Comparison of ENCODE assay signal across 18 cellular contexts in the genomic region with DNA sequence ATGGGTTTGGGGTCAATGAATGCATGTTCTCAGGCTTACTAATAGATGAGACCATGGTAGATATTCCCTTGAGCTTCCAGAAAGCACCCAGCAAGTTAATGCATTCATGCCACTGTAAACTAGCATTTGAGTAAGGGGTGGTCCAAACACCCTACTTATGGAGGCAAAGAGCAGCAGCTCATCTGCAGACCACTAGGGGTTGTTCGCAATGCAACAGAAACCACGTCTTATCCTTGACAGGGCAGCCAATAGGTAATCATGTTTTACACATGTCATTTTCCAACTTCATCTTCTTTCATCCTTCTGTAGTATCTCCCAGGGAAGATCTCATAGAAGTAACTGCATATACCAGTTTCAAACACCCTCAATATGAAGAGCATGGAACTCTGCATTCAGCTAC.
DNase-seq lines count a peak whose midpoint lies in the region; ATAC-seq and TF ChIP-seq lines count a peak whose summit lies in the region.
"Had no signal": no experiment of that assay in that cellular context is flagged by ENCODE, and none has a peak within 500 bp of the region (broad histone marks: within the 10 kb centered on the region; RNA-seq: fewer than 3 reads in every experiment).

No MANE protein-coding gene starts in this region.

- H3K4me3 Mint-ChIP-seq in CD4-positive, alpha-beta T cell, result no peak overlapping the region
- H3K4me3 Mint-ChIP-seq in activated naive CD8-positive, alpha-beta T cell treated with anti-CD3 and anti-CD28 coated beads for 36 hours, result no peak overlapping the region
- H3K4me3 Mint-ChIP-seq: activated CD8-positive, alpha-beta memory T cell treated with anti-CD3 and anti-CD28 coated beads, Interleukin-2, amount 10 ng/mL, durations not matched to agents 7 days and 5 days; activated naive CD8-positive, alpha-beta T cell treated with anti-CD3 and anti-CD28 coated beads, Interleukin-2, amount 10 ng/mL, durations not matched to agents 7 days and 5 days; brain had no signal

- H3K27me3 Mint-ChIP-seq in CD4-positive, alpha-beta T cell, result no peaks in the 10 kb centered on the region
- no peaks in the 10 kb centered on the region for H3K27me3 Mint-ChIP-seq in activated naive CD8-positive, alpha-beta T cell treated with anti-CD3 and anti-CD28 coated beads for 36 hours

- H3K9me3 Mint-ChIP-seq in CD4-positive, alpha-beta T cell, result no peaks in the 10 kb centered on the region
- no peaks in the 10 kb centered on the region for H3K9me3 Mint-ChIP-seq in activated naive CD8-positive, alpha-beta T cell treated with anti-CD3 and anti-CD28 coated beads for 36 hours
- H3K9me3 Mint-ChIP-seq: activated naive CD8-positive, alpha-beta T cell treated with anti-CD3 and anti-CD28 coated beads, Interleukin-2, amount 10 ng/mL, durations not matched to agents 7 days and 5 days; brain had no signal

- H3K27me3 ChIP-seq in CD4-positive, alpha-beta T cell (ENCODE audit: control insufficient read depth, insufficient read depth, low read length), result no peaks in the 10 kb centered on the region

- POLR2A ChIA-PET in CD4-positive, alpha-beta T cell (lab: Charles Lee), result interaction anchor here (1.0 kb wide), 1 partner anchor 58 kb away, joined by 3 read pairs; no protein-coding TSS in a partner anchor

- no peak overlapping the region for H3K27ac ChIP-seq in CD4-positive, alpha-beta T cell (ENCODE audit: low read depth, low read length)

- intact Hi-C loops in CD4-positive, alpha-beta T cell (cut with DNase I, micrococcal nuclease), result no loop called here

- no peaks in the 10 kb centered on the region for H3K36me3 Mint-ChIP-seq in CD4-positive, alpha-beta T cell (ENCODE audit: low read depth)
- no peaks in the 10 kb centered on the region for H3K36me3 Mint-ChIP-seq in activated naive CD8-positive, alpha-beta T cell treated with anti-CD3 and anti-CD28 coated beads for 36 hours
- H3K36me3 Mint-ChIP-seq: activated CD8-positive, alpha-beta memory T cell treated with anti-CD3 and anti-CD28 coated beads, Interleukin-2, amount 10 ng/mL, durations not matched to agents 7 days and 5 days; brain had no signal

- H3K9me3 ChIP-seq in CD4-positive, alpha-beta T cell (ENCODE audit: control insufficient read depth, low read length), result no peaks in the 10 kb centered on the region
- H3K9me3 ChIP-seq: Caco-2 had no signal

- no peak overlapping the region for H3K4me3 ChIP-seq in GM12865 (ENCODE audit: low read depth, low read length)

- no peak for DNase-seq in CD4-positive, alpha-beta T cell
- peak; percentile 30 for DNase-seq in GM12865 (ENCODE audit: low read depth)
- DNase-seq in activated naive CD8-positive, alpha-beta T cell treated with anti-CD3 and anti-CD28 coated beads for 36 hours, result no peak
- no peak for DNase-seq in NCI-H1694 (lab: John Stamatoyannopoulos, UW)
- DNase-seq in GOT3 (lab: John Stamatoyannopoulos, UW), result no peak
- DNase-seq: activated naive CD8-positive, alpha-beta T cell treated with anti-CD3 and anti-CD28 coated beads, Interleukin-2, amount 10 ng/mL, durations not matched to agents 7 days and 5 days; KG1; mammary epithelial cell; NCI-H1048; NCI-H524 treated with DMSO at 0.1 percent for 48 hours; posterior cingulate gyrus; small intestine had no signal

- peak overlapping the region; percentile 34 for H3K27ac Mint-ChIP-seq in CD4-positive, alpha-beta T cell
- peak overlapping the region; percentile 18 for H3K27ac Mint-ChIP-seq in activated naive CD8-positive, alpha-beta T cell treated with anti-CD3 and anti-CD28 coated beads for 36 hours
- H3K27ac Mint-ChIP-seq: activated CD8-positive, alpha-beta memory T cell treated with anti-CD3 and anti-CD28 coated beads, Interleukin-2, amount 10 ng/mL, durations not matched to agents 7 days and 5 days; activated naive CD8-positive, alpha-beta T cell treated with anti-CD3 and anti-CD28 coated beads, Interleukin-2, amount 10 ng/mL, durations not matched to agents 7 days and 5 days had no signal

- peaks cover 14% of the 10 kb centered on the region for H3K4me1 Mint-ChIP-seq in CD4-positive, alpha-beta T cell (ENCODE audit: low read depth)
- H3K4me1 Mint-ChIP-seq in activated naive CD8-positive, alpha-beta T cell treated with anti-CD3 and anti-CD28 coated beads for 36 hours, result peaks cover 40% of the 10 kb centered on the region

- no peak for ATAC-seq in CD4-positive, alpha-beta T cell (ENCODE audit: poor library complexity)
- ATAC-seq in HG02759 (IDR thresholded peaks at IDR 0.05; ENCODE audit: unreplicated experiment), result peak; percentile 14
- ATAC-seq in GM19328 (IDR thresholded peaks at IDR 0.05; ENCODE audit: unreplicated experiment), result no peak
- ATAC-seq: Right ventricle myocardium inferior had no signal

- TF ChIP-seq CTCF in CD4-positive, alpha-beta T cell (IDR thresholded peaks at IDR 0.05), result no peak
- no peak for TF ChIP-seq CTCF in GM12865 (IDR thresholded peaks at IDR 0.05; ENCODE audit: insufficient read depth, low read depth, low read length, missing control alignments)

- CTCF ChIA-PET in CD4-positive, alpha-beta T cell (lab: Charles Lee), result interaction anchor here (0.6 to 2.2 kb wide), 5 partner anchors 18 to 391 kb away, joined by 3 to 8 read pairs (median 3); no protein-coding TSS in a partner anchor
